Comparison of ENCODE assay signal across 9 cellular contexts in the genomic region with DNA sequence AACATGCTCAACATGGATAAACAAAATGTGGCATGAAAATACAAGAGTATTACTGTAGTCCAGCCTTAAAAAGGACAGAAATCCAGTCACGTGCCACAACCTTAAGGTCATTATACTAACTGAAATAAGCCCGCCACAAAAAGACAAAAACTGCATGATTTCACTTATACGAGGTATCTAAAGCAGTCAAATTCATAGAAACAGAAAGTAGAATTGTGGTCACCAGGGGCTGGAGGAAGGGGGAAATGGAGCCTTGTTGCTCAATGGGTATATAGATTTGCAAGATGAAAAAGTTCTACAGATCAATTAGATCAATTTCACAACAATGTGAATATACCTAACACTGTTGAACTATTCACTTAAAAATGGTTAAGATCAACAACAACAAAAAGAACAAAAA. TPM values are rescaled to one million over a fixed set of nuclear protein-coding genes. Genes with fewer than 3 reads are reported as not detected.
DNase-seq lines count a peak whose midpoint lies in the region; ATAC-seq and TF ChIP-seq lines count a peak whose summit lies in the region.
"Had no signal": no experiment of that assay in that cellular context is flagged by ENCODE, and none has a peak within 500 bp of the region (broad histone marks: within the 10 kb centered on the region; RNA-seq: fewer than 3 reads in every experiment).

No MANE protein-coding gene starts in this region.

- H4K20me1 ChIP-seq in hepatocyte (ENCODE audit: insufficient read depth, poor library complexity, severe bottlenecking) = peaks cover 31% of the 10 kb centered on the region
- H4K20me1 ChIP-seq in smooth muscle cell (ENCODE audit: low read depth) = peaks cover 96% of the 10 kb centered on the region

- H3K4me3 Mint-ChIP-seq in activated T-helper 1 cell treated with anti-CD3 and anti-CD28 coated beads, Interleukin-12 subunit alpha, Interleukin-12 subunit beta, Interleukin-2, Interleukin-4 antibody, amounts not matched to agents 30 ng/mL and 10 ng/mL and 1 ng/mL, durations not matched to agents 14 hours and 24 hours and 36 hours = peak overlapping the region; percentile 32

- H3K9me2 ChIP-seq in hepatocyte (replicated peaks; ENCODE audit: insufficient read depth) = no peaks in the 10 kb centered on the region

- WGBS in hepatocyte (ENCODE audit: low lambda C conversion rate, missing lambda C conversion rate) = 96% methylated on average over 3 of the region's 3 CpGs
- 98% methylated on average over 3 of the region's 3 CpGs for WGBS in smooth muscle cell (ENCODE audit: low lambda C conversion rate)

- no peak for TF ChIP-seq CTCF in hepatocyte (IDR thresholded peaks at IDR 0.05; ENCODE audit: poor library complexity)
- no peak for TF ChIP-seq CTCF in smooth muscle cell (IDR thresholded peaks at IDR 0.05; ENCODE audit: borderline replicate concordance, insufficient read depth, poor library complexity, severe bottlenecking)

- no peak overlapping the region for H2AFZ ChIP-seq in hepatocyte
- H2AFZ ChIP-seq in smooth muscle cell (ENCODE audit: low read depth) = no peak overlapping the region

- intact Hi-C loops in activated T-helper 1 cell treated with anti-CD3 and anti-CD28 coated beads, Interleukin-12 subunit alpha, Interleukin-12 subunit beta, Interleukin-2, Interleukin-4 antibody, amounts not matched to agents 30 ng/mL and 10 ng/mL and 1 ng/mL, durations not matched to agents 14 hours and 24 hours and 36 hours (cut with micrococcal nuclease) = no loop called here

- H3K27me3 Mint-ChIP-seq in activated T-helper 1 cell treated with anti-CD3 and anti-CD28 coated beads, Interleukin-12 subunit alpha, Interleukin-12 subunit beta, Interleukin-2, Interleukin-4 antibody, amounts not matched to agents 30 ng/mL and 10 ng/mL and 1 ng/mL, durations not matched to agents 14 hours and 24 hours and 36 hours (ENCODE audit: insufficient read depth) = peaks cover 2% of the 10 kb centered on the region

- H3K36me3 Mint-ChIP-seq in activated T-helper 1 cell treated with anti-CD3 and anti-CD28 coated beads, Interleukin-12 subunit alpha, Interleukin-12 subunit beta, Interleukin-2, Interleukin-4 antibody, amounts not matched to agents 30 ng/mL and 10 ng/mL and 1 ng/mL, durations not matched to agents 14 hours and 24 hours and 36 hours (ENCODE audit: low read depth) = peaks cover 57% of the 10 kb centered on the region

- H3K4me2 ChIP-seq in hepatocyte = no peak overlapping the region
- no peak overlapping the region for H3K4me2 ChIP-seq in smooth muscle cell

- ATAC-seq in GM18502 (IDR thresholded peaks at IDR 0.05; ENCODE audit: poor library complexity, unreplicated experiment) = peak; percentile 92
- peak; percentile 92 for ATAC-seq in GM21390 (IDR thresholded peaks at IDR 0.05; ENCODE audit: unreplicated experiment)
- ATAC-seq in HG03354 (IDR thresholded peaks at IDR 0.05; ENCODE audit: poor library complexity, severe bottlenecking, unreplicated experiment) = peak; percentile 96

- no peaks in the 10 kb centered on the region for H3K27me3 ChIP-seq in hepatocyte
- no peaks in the 10 kb centered on the region for H3K27me3 ChIP-seq in smooth muscle cell (ENCODE audit: low read depth)

- no peaks in the 10 kb centered on the region for H3K9me3 Mint-ChIP-seq in activated T-helper 1 cell treated with anti-CD3 and anti-CD28 coated beads, Interleukin-12 subunit alpha, Interleukin-12 subunit beta, Interleukin-2, Interleukin-4 antibody, amounts not matched to agents 30 ng/mL and 10 ng/mL and 1 ng/mL, durations not matched to agents 14 hours and 24 hours and 36 hours

- H3K36me3 ChIP-seq in hepatocyte (replicated peaks; ENCODE audit: insufficient read depth, low read depth) (no peaks in the 10 kb centered on the region), smooth muscle cell (ENCODE audit: low read depth) (no peaks in the 10 kb centered on the region)

- H3K4me3 ChIP-seq in hepatocyte = no peak overlapping the region
- no peak overlapping the region for H3K4me3 ChIP-seq in smooth muscle cell

- no peaks in the 10 kb centered on the region for H3K9me3 ChIP-seq in hepatocyte (ENCODE audit: low read depth)
- no peaks in the 10 kb centered on the region for H3K9me3 ChIP-seq in smooth muscle cell (replicated peaks; ENCODE audit: low read depth)

- H3K4me1 Mint-ChIP-seq in activated T-helper 1 cell treated with anti-CD3 and anti-CD28 coated beads, Interleukin-12 subunit alpha, Interleukin-12 subunit beta, Interleukin-2, Interleukin-4 antibody, amounts not matched to agents 30 ng/mL and 10 ng/mL and 1 ng/mL, durations not matched to agents 14 hours and 24 hours and 36 hours (ENCODE audit: low read depth) = peaks cover 62% of the 10 kb centered on the region

- no peak overlapping the region for H3K9ac ChIP-seq in smooth muscle cell (ENCODE audit: low read depth)

- H3K27ac ChIP-seq in hepatocyte (no peak overlapping the region), smooth muscle cell (ENCODE audit: low read depth) (no peak overlapping the region)

- H3K79me2 ChIP-seq in hepatocyte = peaks cover 98% of the 10 kb centered on the region
- peaks cover 68% of the 10 kb centered on the region for H3K79me2 ChIP-seq in smooth muscle cell (ENCODE audit: low read depth)

- no peaks in the 10 kb centered on the region for H3K4me1 ChIP-seq in hepatocyte (ENCODE audit: insufficient read depth)
- H3K4me1 ChIP-seq in smooth muscle cell (ENCODE audit: low read depth) = no peaks in the 10 kb centered on the region

- no peak for DNase-seq in activated T-helper 1 cell treated with anti-CD3 and anti-CD28 coated beads, Interleukin-12 subunit alpha, Interleukin-12 subunit beta, Interleukin-2, Interleukin-4 antibody, amounts not matched to agents 30 ng/mL and 10 ng/mL and 1 ng/mL, durations not matched to agents 14 hours and 24 hours and 36 hours (ENCODE audit: low spot score)
- DNase-seq in NCI-H524 (lab: John Stamatoyannopoulos, UW) (no peak), NCI-H2171 (lab: John Stamatoyannopoulos, UW) (no peak), hepatocyte (ENCODE audit: low spot score) (no peak), smooth muscle cell (lab: John Stamatoyannopoulos, UW; ENCODE audit: unreplicated experiment) (no peak)
- DNase-seq: GDM1 had no signal

- H3F3A ChIP-seq in smooth muscle cell (ENCODE audit: low read depth) = no peaks in the 10 kb centered on the region

- no peak overlapping the region for H3K27ac Mint-ChIP-seq in activated T-helper 1 cell treated with anti-CD3 and anti-CD28 coated beads, Interleukin-12 subunit alpha, Interleukin-12 subunit beta, Interleukin-2, Interleukin-4 antibody, amounts not matched to agents 30 ng/mL and 10 ng/mL and 1 ng/mL, durations not matched to agents 14 hours and 24 hours and 36 hours

RNA-seq across cellular contexts. Expression of a gene that starts 7.4 kb away (rescaled TPM):
- 51.7 and 65.0 TPM in 2 replicates for total RNA-seq in activated T-helper 1 cell treated with anti-CD3 and anti-CD28 coated beads, Interleukin-12 subunit alpha, Interleukin-12 subunit beta, Interleukin-2, Interleukin-4 antibody, amounts not matched to agents 30 ng/mL and 10 ng/mL and 1 ng/mL, durations not matched to agents 14 hours and 24 hours and 36 hours
- 174 and 251 TPM in 2 replicates for total RNA-seq in hepatocyte
- polyA plus RNA-seq in hepatocyte = 163 and 176 TPM in 2 replicates
- 106 and 123 TPM in 2 replicates for total RNA-seq in smooth muscle cell
- 91.5 and 99.6 TPM in 2 replicates for polyA plus RNA-seq in smooth muscle cell

RNA-seq across cellular contexts. Expression of a gene that starts 7.4 kb away (rescaled TPM):
- total RNA-seq in activated T-helper 1 cell treated with anti-CD3 and anti-CD28 coated beads, Interleukin-12 subunit alpha, Interleukin-12 subunit beta, Interleukin-2, Interleukin-4 antibody, amounts not matched to agents 30 ng/mL and 10 ng/mL and 1 ng/mL, durations not matched to agents 14 hours and 24 hours and 36 hours = 14.9 and 15.5 TPM in 2 replicates
- total RNA-seq in hepatocyte (3.3 and 3.7 TPM in 2 replicates), smooth muscle cell (2.8 and 3.6 TPM in 2 replicates)
- polyA plus RNA-seq in hepatocyte (1.1 and 1.4 TPM in 2 replicates), smooth muscle cell (0.14 and 1.6 TPM in 2 replicates)

RNA-seq across cellular contexts. Expression of a gene that starts 24.3 kb away (rescaled TPM):
- 30.3 and 33.2 TPM in 2 replicates for total RNA-seq in activated T-helper 1 cell treated with anti-CD3 and anti-CD28 coated beads, Interleukin-12 subunit alpha, Interleukin-12 subunit beta, Interleukin-2, Interleukin-4 antibody, amounts not matched to agents 30 ng/mL and 10 ng/mL and 1 ng/mL, durations not matched to agents 14 hours and 24 hours and 36 hours
- total RNA-seq in hepatocyte = 178 and 201 TPM in 2 replicates
- polyA plus RNA-seq in hepatocyte = 125 and 127 TPM in 2 replicates
- total RNA-seq in smooth muscle cell = 206 and 235 TPM in 2 replicates
- 147 and 195 TPM in 2 replicates for polyA plus RNA-seq in smooth muscle cell
